In the genomic region with DNA sequence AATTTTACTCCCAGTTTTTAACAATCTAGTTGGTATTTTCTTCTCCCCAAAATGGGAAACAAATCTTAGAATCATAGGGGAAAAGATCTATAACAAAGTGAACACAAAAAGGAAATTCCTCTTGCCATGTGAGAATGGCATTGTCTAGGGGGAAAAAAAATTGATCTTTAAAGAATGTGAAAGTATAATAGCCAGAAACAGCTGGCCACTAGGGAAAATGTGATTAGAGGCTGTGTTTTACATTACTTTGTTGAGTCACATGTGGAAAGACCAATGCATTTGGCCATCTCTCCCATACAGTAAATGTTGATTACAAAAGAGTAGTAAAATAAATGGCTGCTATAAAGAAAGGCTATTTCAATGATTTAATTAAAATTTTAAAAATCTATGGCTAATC, we compare ENCODE assay signal across 18 cellular contexts. TPM values are rescaled to one million over a fixed set of nuclear protein-coding genes. Genes with fewer than 3 reads are reported as not detected.
DNase-seq lines count a peak whose midpoint lies in the region; ATAC-seq and TF ChIP-seq lines count a peak whose summit lies in the region.
"Had no signal": no experiment of that assay in that cellular context is flagged by ENCODE, and none has a peak within 500 bp of the region (broad histone marks: within the 10 kb centered on the region; RNA-seq: fewer than 3 reads in every experiment).

No MANE protein-coding gene starts in this region.

- TF ChIP-seq EP300 in gastroesophageal sphincter (IDR thresholded peaks at IDR 0.05), result no peak

- H3K27me3 ChIP-seq in adrenal gland (no peaks in the 10 kb centered on the region), gastroesophageal sphincter (no peaks in the 10 kb centered on the region), skeletal muscle satellite cell (ENCODE audit: control insufficient read depth, insufficient read depth, low read length) (no peaks in the 10 kb centered on the region)
- H3K27me3 ChIP-seq in CD8-positive, alpha-beta memory T cell (ENCODE audit: insufficient read depth, low read length, poor library complexity, severe bottlenecking), result no peaks in the 10 kb centered on the region
- H3K27me3 ChIP-seq: ascending aorta, pancreas had no signal

- CTCF ChIA-PET in CD8-positive, alpha-beta memory T cell (lab: Charles Lee), result no interaction called here

- intact Hi-C loops in adrenal gland (cut with DNase I), result no loop called here

- H3K4me3 ChIP-seq in adrenal gland (no peak overlapping the region), gastroesophageal sphincter (no peak overlapping the region), skeletal muscle satellite cell (ENCODE audit: low read length) (peak overlapping the region; percentile 43)
- no peak overlapping the region for H3K4me3 ChIP-seq in CD8-positive, alpha-beta memory T cell (ENCODE audit: low read length)
- H3K4me3 ChIP-seq: ascending aorta, pancreas had no signal

- H3K9me3 Mint-ChIP-seq in HFFc6, result no peaks in the 10 kb centered on the region
- no peaks in the 10 kb centered on the region for H3K9me3 Mint-ChIP-seq in CD8-positive, alpha-beta memory T cell
- H3K9me3 Mint-ChIP-seq in naive thymus-derived CD8-positive, alpha-beta T cell, result no peaks in the 10 kb centered on the region
- H3K9me3 Mint-ChIP-seq: activated T-cell treated with anti-CD3 and anti-CD28 coated beads, Interleukin-2, amount 50 U/mL, for 4 hours; CD4-positive, alpha-beta memory T cell; stimulated activated naive CD8-positive, alpha-beta T cell treated with anti-CD3 and anti-CD28 coated beads, Interleukin-15, amount 100 ng/mL, for 72 hours had no signal

- H3K9ac ChIP-seq in skeletal muscle satellite cell (ENCODE audit: low read depth, low read length), result peak overlapping the region; percentile 78

- H3K36me3 Mint-ChIP-seq in HFFc6 (ENCODE audit: low read depth), result peaks cover 19% of the 10 kb centered on the region
- H3K36me3 Mint-ChIP-seq in CD8-positive, alpha-beta memory T cell, result peaks cover 3 to 9% (median 7%) of the 10 kb centered on the region in 3 donors
- peaks cover 6 to 53% (median 33%) of the 10 kb centered on the region in 3 donors for H3K36me3 Mint-ChIP-seq in naive thymus-derived CD8-positive, alpha-beta T cell

- H3K9me3 ChIP-seq in adrenal gland (replicated peaks in 1 of 3) (no peaks in the 10 kb centered on the region), gastroesophageal sphincter (no peaks in the 10 kb centered on the region), skeletal muscle satellite cell (replicated peaks; ENCODE audit: low read length) (no peaks in the 10 kb centered on the region)
- no peaks in the 10 kb centered on the region for H3K9me3 ChIP-seq in CD8-positive, alpha-beta memory T cell (ENCODE audit: low read length)
- H3K9me3 ChIP-seq: ascending aorta, pancreas had no signal

- POLR2A ChIA-PET in CD8-positive, alpha-beta memory T cell (lab: Charles Lee), result no interaction called here
- POLR2A ChIA-PET in naive thymus-derived CD8-positive, alpha-beta T cell (lab: Charles Lee), result no interaction called here

- peaks cover 60% of the 10 kb centered on the region for H3K4me1 Mint-ChIP-seq in HFFc6 (ENCODE audit: low read depth)
- H3K4me1 Mint-ChIP-seq in CD8-positive, alpha-beta memory T cell, result peaks cover 5 to 11% (median 9%) of the 10 kb centered on the region in 3 donors
- H3K4me1 Mint-ChIP-seq in naive thymus-derived CD8-positive, alpha-beta T cell, result peaks cover 0 to 14% (median 0%) of the 10 kb centered on the region in 4 donors
- H3K4me1 Mint-ChIP-seq: CD4-positive, alpha-beta memory T cell had no signal

- peak overlapping the region; percentile 85 for H3K4me3 Mint-ChIP-seq in HFFc6
- no peak overlapping the region for H3K4me3 Mint-ChIP-seq in CD8-positive, alpha-beta memory T cell
- H3K4me3 Mint-ChIP-seq in naive thymus-derived CD8-positive, alpha-beta T cell, result no peak overlapping the region
- H3K4me3 Mint-ChIP-seq: activated T-cell treated with anti-CD3 and anti-CD28 coated beads, Interleukin-2, amount 50 U/mL, for 4 hours; CD4-positive, alpha-beta memory T cell; stimulated activated naive CD8-positive, alpha-beta T cell treated with anti-CD3 and anti-CD28 coated beads, Interleukin-15, amount 100 ng/mL, for 72 hours had no signal

- no peaks in the 10 kb centered on the region; the same call in none of the 2 replicates for H3K27me3 Mint-ChIP-seq in HFFc6 (ENCODE audit: insufficient read depth)
- no peaks in the 10 kb centered on the region for H3K27me3 Mint-ChIP-seq in CD8-positive, alpha-beta memory T cell
- peaks cover 0 to 3% (median 2%) of the 10 kb centered on the region in 5 donors for H3K27me3 Mint-ChIP-seq in naive thymus-derived CD8-positive, alpha-beta T cell
- H3K27me3 Mint-ChIP-seq: CD4-positive, alpha-beta memory T cell; stimulated activated naive CD8-positive, alpha-beta T cell treated with anti-CD3 and anti-CD28 coated beads, Interleukin-15, amount 100 ng/mL, for 72 hours had no signal

- ATAC-seq in gastroesophageal sphincter (no peak), GM21423 (IDR thresholded peaks at IDR 0.05; ENCODE audit: unreplicated experiment) (no peak)
- ATAC-seq in naive thymus-derived CD8-positive, alpha-beta T cell, result no peak
- ATAC-seq: activated T-cell treated with anti-CD3 and anti-CD28 coated beads, Interleukin-2, amount 50 U/mL, for 4 hours; stimulated activated naive CD8-positive, alpha-beta T cell treated with anti-CD3 and anti-CD28 coated beads, Interleukin-15, amount 100 ng/mL, for 72 hours had no signal

- DNase-seq in HFFc6 (no peak), adrenal gland (no peak), T-helper 2 cell (no peak)
- no peak for DNase-seq in CD8-positive, alpha-beta memory T cell
- no peak for DNase-seq in naive thymus-derived CD8-positive, alpha-beta T cell
- DNase-seq: activated CD4-positive, CD25-positive, alpha-beta regulatory T cell; activated T-cell treated with anti-CD3 and anti-CD28 coated beads, Interleukin-2, amount 50 U/mL, for 4 hours; CD4-positive, alpha-beta memory T cell; GDM1; kidney glomerular epithelial cell; NCI-H1417 treated with DMSO at 0.1 percent for 48 hours; NCI-H510A treated with DMSO at 0.1 percent for 48 hours; pancreas; stimulated activated naive CD8-positive, alpha-beta T cell treated with anti-CD3 and anti-CD28 coated beads, Interleukin-15, amount 100 ng/mL, for 72 hours had no signal

- H3K36me3 ChIP-seq in adrenal gland (replicated peaks in 1 of 2) (no peaks in the 10 kb centered on the region), gastroesophageal sphincter (no peaks in the 10 kb centered on the region), skeletal muscle satellite cell (ENCODE audit: insufficient read depth, low read length) (no peaks in the 10 kb centered on the region)
- H3K36me3 ChIP-seq in CD8-positive, alpha-beta memory T cell (ENCODE audit: insufficient read depth, low read length), result no peaks in the 10 kb centered on the region
- H3K36me3 ChIP-seq: pancreas had no signal

- H3K27ac Mint-ChIP-seq in HFFc6, result peak overlapping the region; percentile 94
- no peak overlapping the region for H3K27ac Mint-ChIP-seq in CD8-positive, alpha-beta memory T cell
- no peak overlapping the region for H3K27ac Mint-ChIP-seq in naive thymus-derived CD8-positive, alpha-beta T cell
- H3K27ac Mint-ChIP-seq: CD4-positive, alpha-beta memory T cell; stimulated activated naive CD8-positive, alpha-beta T cell treated with anti-CD3 and anti-CD28 coated beads, Interleukin-15, amount 100 ng/mL, for 72 hours had no signal

- H3K4me2 ChIP-seq in skeletal muscle satellite cell (ENCODE audit: low read length), result peak overlapping the region; percentile 68

- TF ChIP-seq POLR2A in adrenal gland (IDR thresholded peaks at IDR 0.05) (no peak), gastroesophageal sphincter (IDR thresholded peaks at IDR 0.05) (no peak)

- TF ChIP-seq CTCF in HFFc6 (IDR thresholded peaks at IDR 0.05) (no peak), adrenal gland (IDR thresholded peaks at IDR 0.05) (no peak), gastroesophageal sphincter (IDR thresholded peaks at IDR 0.05) (no peak)

- H3K27ac ChIP-seq in adrenal gland, result peak overlapping the region in 4 of 5 donors; percentile 29 to 84 (median 58)
- peak overlapping the region in 3 of 4 donors; percentile 26 to 47 (median 33) for H3K27ac ChIP-seq in gastroesophageal sphincter
- H3K27ac ChIP-seq in CD8-positive, alpha-beta memory T cell (ENCODE audit: low read depth, low read length), result no peak overlapping the region

- H3K4me1 ChIP-seq in adrenal gland (replicated peaks in 1 of 2) (peaks cover 4 to 33% of the 10 kb centered on the region in 2 donors), gastroesophageal sphincter (peaks cover 0 to 5% (median 0%) of the 10 kb centered on the region in 3 donors), skeletal muscle satellite cell (ENCODE audit: control insufficient read depth, insufficient read depth, low read length) (peaks cover 32% of the 10 kb centered on the region)
- no peaks in the 10 kb centered on the region for H3K4me1 ChIP-seq in CD8-positive, alpha-beta memory T cell (ENCODE audit: insufficient read depth, low read length)
- H3K4me1 ChIP-seq: pancreas had no signal

RNA-seq across cellular contexts. Expression of gene CHEK2, which starts 30.7 kb away (rescaled TPM):
- total RNA-seq in HFFc6 (2021; fragmentation: NEBNext Ultra II Directional; extraction: Animal tissue kit (Norgen Biotek cat#: 25700)), result 10 to 100 TPM; 10.2 to 17.7 (median 14.9) TPM
- 10 to 100 TPM in 3 of 8 donors, 1 to 10 TPM in 5; 3.2 to 20.1 (median 9.1) TPM for total RNA-seq in adrenal gland
- polyA plus RNA-seq in adrenal gland, result 10 to 100 TPM; 18.8 to 31.0 (median 23.1) TPM
- total RNA-seq in gastroesophageal sphincter, result 10 to 100 TPM in 1 of 4 donors, 1 to 10 TPM in 3; 3.4 to 11.7 (median 4.8) TPM
- 24.2 and 33.0 TPM in 2 replicates for total RNA-seq in skeletal muscle satellite cell (2012; rRNA removed)
- 1 to 10 TPM; 4.5 to 7.7 TPM for total RNA-seq in CD8-positive, alpha-beta memory T cell
- polyA plus RNA-seq in CD8-positive, alpha-beta memory T cell, result 5.2 TPM
- total RNA-seq in naive thymus-derived CD8-positive, alpha-beta T cell, result 1 to 10 TPM; 6.9 to 7.7 TPM
- polyA plus RNA-seq in naive thymus-derived CD8-positive, alpha-beta T cell, result 10 to 100 TPM in 1 of 3 donors, 1 to 10 TPM in 2; 6.7 to 10.1 (median 7.9) TPM

RNA-seq across cellular contexts. Expression of gene HSCB, which starts 31.0 kb away (rescaled TPM):
- 10 to 100 TPM; 15.2 to 18.3 (median 16.5) TPM for total RNA-seq in HFFc6 (2021; fragmentation: NEBNext Ultra II Directional; extraction: Animal tissue kit (Norgen Biotek cat#: 25700))
- total RNA-seq in adrenal gland (10 to 100 TPM; 19.7 to 48.2 (median 27.4) TPM), gastroesophageal sphincter (10 to 100 TPM; 14.0 to 17.1 (median 15.0) TPM)
- 10 to 100 TPM; 29.4 to 31.7 (median 29.8) TPM for polyA plus RNA-seq in adrenal gland
- total RNA-seq in skeletal muscle satellite cell (2012; rRNA removed), result 19.4 and 24.3 TPM in 2 replicates
- 10 to 100 TPM; 10.9 to 12.6 TPM for total RNA-seq in CD8-positive, alpha-beta memory T cell
- 14.6 TPM for polyA plus RNA-seq in CD8-positive, alpha-beta memory T cell
- total RNA-seq in naive thymus-derived CD8-positive, alpha-beta T cell, result 10 to 100 TPM; 11.7 to 12.1 TPM
- polyA plus RNA-seq in naive thymus-derived CD8-positive, alpha-beta T cell, result 10 to 100 TPM in 2 of 3 donors, 1 to 10 TPM in 1; 9.1 to 11.5 (median 11.5) TPM

RNA-seq across cellular contexts. Expression of gene TTC28, which starts 31.2 kb away (rescaled TPM):
- total RNA-seq in HFFc6 (2021; fragmentation: NEBNext Ultra II Directional; extraction: Animal tissue kit (Norgen Biotek cat#: 25700)), result 10 to 100 TPM; 10.8 to 18.9 (median 13.6) TPM
- total RNA-seq in adrenal gland (10 to 100 TPM; 26.1 to 75.6 (median 38.6) TPM), gastroesophageal sphincter (100 to 1,000 TPM in 1 of 4 donors, 10 to 100 TPM in 3; 35.1 to 138 (median 50.8) TPM)
- polyA plus RNA-seq in adrenal gland, result 1 to 10 TPM; 3.4 to 9.6 (median 6.6) TPM
- 17.9 and 18.3 TPM in 2 replicates for total RNA-seq in skeletal muscle satellite cell (2012; rRNA removed)
- total RNA-seq in CD8-positive, alpha-beta memory T cell, result under 1 TPM; 0.24 to 0.51 TPM
- polyA plus RNA-seq in CD8-positive, alpha-beta memory T cell, result 0.60 TPM
- total RNA-seq in naive thymus-derived CD8-positive, alpha-beta T cell, result 1 to 10 TPM; 2.6 to 6.4 TPM
- 1 to 10 TPM in 1 of 3 donors, under 1 TPM in 2; 0.44 to 1.3 (median 0.81) TPM for polyA plus RNA-seq in naive thymus-derived CD8-positive, alpha-beta T cell
